In the genomic region with DNA sequence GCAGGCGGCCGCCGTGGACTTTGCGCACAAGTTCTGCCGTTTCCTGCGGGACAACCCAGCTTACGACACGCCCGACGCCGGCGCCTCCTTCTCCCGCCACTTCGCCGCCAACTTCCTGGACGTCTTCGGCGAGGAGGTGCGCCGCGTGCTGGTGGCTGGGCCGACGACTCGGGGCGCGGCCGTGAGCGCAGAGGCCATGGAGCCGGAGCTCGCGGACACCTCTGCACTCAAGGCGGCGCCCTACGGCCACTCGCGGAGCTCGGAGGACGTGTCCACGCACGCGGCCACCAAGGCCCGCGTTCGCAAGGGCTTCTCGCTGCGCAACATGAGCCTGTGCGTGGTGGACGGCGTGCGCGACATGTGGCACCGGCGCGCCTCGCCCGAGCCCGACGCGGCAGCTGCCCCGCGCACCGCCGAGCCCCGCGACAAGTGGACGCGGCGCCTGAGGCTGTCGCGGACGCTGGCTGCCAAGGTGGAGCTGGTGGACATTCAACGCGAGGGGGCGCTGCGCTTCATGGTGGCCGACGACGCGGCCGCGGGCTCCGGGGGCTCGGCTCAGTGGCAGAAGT, we compare ENCODE assay signal across 20 cellular contexts. TPM values are rescaled to one million over a fixed set of nuclear protein-coding genes. Genes with fewer than 3 reads are reported as not detected.
A peak's percentile ranks its signal among the peaks of the same experiment; 100 is the strongest.
DNase-seq lines count a peak whose midpoint lies in the region; ATAC-seq and TF ChIP-seq lines count a peak whose summit lies in the region.
"Had no signal": no experiment of that assay in that cellular context is flagged by ENCODE, and none has a peak within 500 bp of the region (broad histone marks: within the 10 kb centered on the region; RNA-seq: fewer than 3 reads in every experiment).

No MANE protein-coding gene starts in this region.

- H3K9me3 ChIP-seq in right cardiac atrium (ENCODE audit: control insufficient read depth, low read length) (no peaks in the 10 kb centered on the region), psoas muscle (no peaks in the 10 kb centered on the region)
- no peaks in the 10 kb centered on the region for H3K9me3 ChIP-seq in naive thymus-derived CD4-positive, alpha-beta T cell (ENCODE audit: control insufficient read depth in 2 of 3, low read length in 3 of 3)
- H3K9me3 ChIP-seq: upper lobe of left lung had no signal

- no peak overlapping the region for H3K27ac ChIP-seq in GM23338 (ENCODE audit: low read depth)
- H3K27ac ChIP-seq in right cardiac atrium (ENCODE audit: low read length) = no peak overlapping the region
- peak overlapping the region; percentile 77 for H3K27ac ChIP-seq in psoas muscle
- no peak overlapping the region for H3K27ac ChIP-seq in naive thymus-derived CD4-positive, alpha-beta T cell (ENCODE audit: low read depth, low read length)
- H3K27ac ChIP-seq: PC-9, upper lobe of left lung had no signal

- 31% methylated on average over 83 of the region's 83 CpGs for WGBS in right cardiac atrium
- WGBS in psoas muscle, 3 donors = 59 to 65% (median 60%) methylated on average over 77 to 83 of the region's 83 CpGs

- H3K27me3 ChIP-seq in GM23338 (ENCODE audit: insufficient read depth) (peaks cover 5% of the 10 kb centered on the region; the same call in 1 of the 2 replicates), right cardiac atrium (ENCODE audit: control insufficient read depth, insufficient read depth) (no peaks in the 10 kb centered on the region), psoas muscle (ENCODE audit: insufficient read depth in 3 of 3, low read length in 2 of 3) (no peaks in the 10 kb centered on the region)
- H3K27me3 ChIP-seq in naive thymus-derived CD4-positive, alpha-beta T cell (ENCODE audit: control insufficient read depth in 2 of 2, insufficient read depth in 2 of 2, low read length in 2 of 2) = no peaks in the 10 kb centered on the region
- H3K27me3 ChIP-seq: upper lobe of left lung had no signal

- H3K79me2 ChIP-seq in GM23338 (replicated peaks; ENCODE audit: insufficient read depth) = no peaks in the 10 kb centered on the region

- CTCF ChIA-PET in naive thymus-derived CD4-positive, alpha-beta T cell (lab: Charles Lee) = no interaction called here

- no peaks in the 10 kb centered on the region for H3K36me3 ChIP-seq in GM23338 (ENCODE audit: insufficient read depth)
- no peaks in the 10 kb centered on the region for H3K36me3 ChIP-seq in psoas muscle (ENCODE audit: insufficient read depth in 1 of 2, low read depth in 1 of 2)
- no peaks in the 10 kb centered on the region for H3K36me3 ChIP-seq in naive thymus-derived CD4-positive, alpha-beta T cell (ENCODE audit: control insufficient read depth in 2 of 3, insufficient read depth in 3 of 3, low read length in 3 of 3)
- H3K36me3 ChIP-seq: upper lobe of left lung had no signal

- no peaks in the 10 kb centered on the region for H3K36me3 Mint-ChIP-seq in GM23338 (ENCODE audit: low read depth)
- H3K36me3 Mint-ChIP-seq in chondrocyte (ENCODE audit: low read depth) = no peaks in the 10 kb centered on the region
- H3K36me3 Mint-ChIP-seq in naive thymus-derived CD4-positive, alpha-beta T cell = no peaks in the 10 kb centered on the region

- no peak overlapping the region for H3K27ac Mint-ChIP-seq in GM23338
- no peak overlapping the region for H3K27ac Mint-ChIP-seq in chondrocyte (ENCODE audit: unreplicated experiment)
- H3K27ac Mint-ChIP-seq in naive thymus-derived CD4-positive, alpha-beta T cell = no peak overlapping the region

- H3K27me3 Mint-ChIP-seq in GM23338 (ENCODE audit: insufficient read depth, low read depth, poor library complexity) (peaks cover 18% of the 10 kb centered on the region), chondrocyte (ENCODE audit: low read depth) (peaks cover 2% of the 10 kb centered on the region)
- peaks cover 0 to 3% (median 0%) of the 10 kb centered on the region in 5 donors for H3K27me3 Mint-ChIP-seq in naive thymus-derived CD4-positive, alpha-beta T cell
- H3K27me3 Mint-ChIP-seq: brain had no signal

- no peak overlapping the region for H3K4me2 ChIP-seq in GM23338
- H3K4me2 ChIP-seq: PC-9 had no signal

- peak; percentile 88 for ATAC-seq in GM23338
- peak; percentile 6 to 34 for ATAC-seq in right cardiac atrium
- ATAC-seq in psoas muscle = peak; percentile 12 to 58 (median 35)
- ATAC-seq in naive thymus-derived CD4-positive, alpha-beta T cell = no peak

- peaks cover 21% of the 10 kb centered on the region for H4K20me1 ChIP-seq in GM23338 (replicated peaks; ENCODE audit: insufficient read depth)

- TF ChIP-seq CTCF in GM23338 (conservative IDR thresholded peaks at IDR 0.05; ENCODE audit: low read depth in 2 of 2) = peak; percentile 61 to 91
- peak; percentile 66 for TF ChIP-seq CTCF in chondrocyte (IDR thresholded peaks at IDR 0.05)
- TF ChIP-seq CTCF in psoas muscle (IDR thresholded peaks at IDR 0.05) = peak; percentile 49

- H3K9me3 Mint-ChIP-seq in GM23338 (no peaks in the 10 kb centered on the region), chondrocyte (ENCODE audit: low read depth) (no peaks in the 10 kb centered on the region)
- no peaks in the 10 kb centered on the region for H3K9me3 Mint-ChIP-seq in naive thymus-derived CD4-positive, alpha-beta T cell
- H3K9me3 Mint-ChIP-seq: brain had no signal

- POLR2A ChIA-PET in naive thymus-derived CD4-positive, alpha-beta T cell (lab: Charles Lee) = no interaction called here

- no peaks in the 10 kb centered on the region for H3F3A ChIP-seq in GM23338 (replicated peaks; ENCODE audit: low read depth)

- DNase-seq in GM23338 (ENCODE audit: low spot score) = peak; percentile 94
- no peak for DNase-seq in chondrocyte (ENCODE audit: low spot score)
- peak in 1 of 3 donors; percentile 69 for DNase-seq in right cardiac atrium
- peak; percentile 61 to 85 for DNase-seq in psoas muscle
- DNase-seq in naive thymus-derived CD4-positive, alpha-beta T cell = no peak
- DNase-seq in NCI-H1105 (lab: John Stamatoyannopoulos, UW) = no peak
- DNase-seq in RKO (ENCODE audit: low spot score) = no peak
- no peak for DNase-seq in T-helper 9 cell
- DNase-seq: activated naive CD4-positive, alpha-beta T cell treated with Interleukin-2 at 50 U/mL for 16 hours; AML-193; kidney glomerular epithelial cell; NCI-H2081; NCI-H526; PC-9 had no signal

- H3K4me3 ChIP-seq in GM23338 (0 out of 2 replicates have a peak overlapping the region, but pooled peaks have one; percentile 30), right cardiac atrium (ENCODE audit: low read length) (no peak overlapping the region), psoas muscle (peak overlapping the region; percentile 49)
- H3K4me3 ChIP-seq in naive thymus-derived CD4-positive, alpha-beta T cell (ENCODE audit: low read length) = no peak overlapping the region
- H3K4me3 ChIP-seq: PC-9, upper lobe of left lung had no signal

- H2AFZ ChIP-seq in GM23338 = no peak overlapping the region
- H2AFZ ChIP-seq: PC-9 had no signal

- H3K4me1 Mint-ChIP-seq in GM23338 (peaks cover 11% of the 10 kb centered on the region), chondrocyte (ENCODE audit: low read depth) (peaks cover 5% of the 10 kb centered on the region)
- H3K4me1 Mint-ChIP-seq in naive thymus-derived CD4-positive, alpha-beta T cell = peaks cover 0 to 9% (median 0%) of the 10 kb centered on the region in 7 donors

- intact Hi-C loops in right cardiac atrium (cut with DNase I) (no loop called here), psoas muscle (cut with DNase I) (loop anchor here in 1 of 2 donors (5.0 kb wide), 1 partner anchor 87 kb away; no protein-coding TSS in a partner anchor)
- intact Hi-C loops in naive thymus-derived CD4-positive, alpha-beta T cell (cut with micrococcal nuclease) = no loop called here

- peaks cover 8% of the 10 kb centered on the region; the same call in 1 of the 2 replicates for H3K4me1 ChIP-seq in GM23338 (ENCODE audit: insufficient read depth)
- H3K4me1 ChIP-seq in right cardiac atrium (ENCODE audit: control insufficient read depth, insufficient read depth, low read length) = no peaks in the 10 kb centered on the region
- H3K4me1 ChIP-seq in psoas muscle = peaks cover 41% of the 10 kb centered on the region
- H3K4me1 ChIP-seq in naive thymus-derived CD4-positive, alpha-beta T cell (ENCODE audit: control insufficient read depth in 2 of 2, insufficient read depth in 2 of 2, low read length in 2 of 2) = no peaks in the 10 kb centered on the region

- H3K4me3 Mint-ChIP-seq in GM23338 = no peak overlapping the region
- H3K4me3 Mint-ChIP-seq in chondrocyte (ENCODE audit: unreplicated experiment) = no peak overlapping the region
- H3K4me3 Mint-ChIP-seq in naive thymus-derived CD4-positive, alpha-beta T cell = no peak overlapping the region
- H3K4me3 Mint-ChIP-seq: brain had no signal

- no peaks in the 10 kb centered on the region for H3K9me2 ChIP-seq in GM23338 (ENCODE audit: insufficient read depth)

TF ChIP-seq in GM23338, 12 proteins besides CTCF, POLR2A, EP300 and RAD21 (continues in another document):
- TF ChIP-seq STAT1 (IDR thresholded peaks at IDR 0.05; ENCODE audit: unreplicated experiment) = no peak

RNA-seq across cellular contexts. Expression of a gene that starts 14.1 kb away (rescaled TPM):
- 21.9 and 30.3 TPM in 2 replicates for total RNA-seq in GM23338 (2014; rRNA removed; shearing (Covaris generic))
- polyA plus RNA-seq in GM23338 (2016; fragmentation: Nextera tagmentation; extraction: Ambion mirVana) = 5.6 and 8.7 TPM in 2 replicates
- total RNA-seq in chondrocyte = 2.3 to 4.1 TPM (median 2.6 TPM) in 3 replicates
- 1 to 10 TPM in 2 of 4 donors, under 1 TPM in 2; 0.49 to 2.8 (median 1.2) TPM for total RNA-seq in right cardiac atrium
- 0.84 TPM for polyA plus RNA-seq in right cardiac atrium
- 10 to 100 TPM; 26.2 to 36.3 (median 29.0) TPM for total RNA-seq in psoas muscle
- polyA plus RNA-seq in psoas muscle = 10 to 100 TPM; 13.1 to 27.3 (median 18.6) TPM
- 10 to 100 TPM in 1 of 5 experiments, 1 to 10 TPM in 3, under 1 TPM in 1; 0.87 to 10.9 (median 2.0) TPM for total RNA-seq in naive thymus-derived CD4-positive, alpha-beta T cell
- polyA plus RNA-seq in naive thymus-derived CD4-positive, alpha-beta T cell = under 1 TPM; 0.25 to 0.58 TPM

RNA-seq across cellular contexts. Expression of a gene that starts 55.5 kb away (rescaled TPM):
- not detected in 2 replicates for total RNA-seq in GM23338 (2014; rRNA removed; shearing (Covaris generic))
- polyA plus RNA-seq in GM23338 (2016; fragmentation: Nextera tagmentation; extraction: Ambion mirVana) (0.97 TPM in 1 of 2 replicates, not detected in the other), right cardiac atrium (0.18 TPM), psoas muscle (under 1 TPM; 0.05 to 0.08 (median 0.08) TPM)
- total RNA-seq in chondrocyte (not detected in 3 replicates), right cardiac atrium (not detected), psoas muscle (not detected)
- total RNA-seq in naive thymus-derived CD4-positive, alpha-beta T cell = under 1 TPM in 1 of 5 experiments, not detected in 4; 0.51 TPM
- polyA plus RNA-seq in naive thymus-derived CD4-positive, alpha-beta T cell = under 1 TPM; 0.14 to 0.25 TPM
- total RNA-seq: activated CD8-positive, alpha-beta memory T cell treated with anti-CD3 and anti-CD28 coated beads for 36 hours; glomerular endothelial cell; myocyte; PC-9; renal cortical epithelial cell; upper lobe of left lung had no signal

Comparison
In these comparisons a context has a peak if more than half of its experiments do, and no peak if none do; other contexts are left out.
1. DNase-seq: peak in GM23338 (single experiment) and psoas muscle (2 of 2); none in chondrocyte (single experiment), naive thymus-derived CD4-positive, alpha-beta T cell (0 of 9), NCI-H1105 (single experiment), RKO (single experiment) and T-helper 9 cell (single experiment).
2. H3K4me3 ChIP-seq: peak in GM23338 (single experiment) and psoas muscle (single experiment); none in right cardiac atrium (single experiment) and naive thymus-derived CD4-positive, alpha-beta T cell (single experiment).
3. Peak in every context shown above with its lines, with median percentiles within 50 percentile points of each other: CTCF ChIP-seq.